In genomic region chrX:150314186-150314585, GRCh38 we compare ENCODE assay signal across 21 cellular contexts. TPM values are rescaled to one million over a fixed set of nuclear protein-coding genes. Genes with fewer than 3 reads are reported as not detected.
DNase-seq lines count a peak whose midpoint lies in the region; TF ChIP-seq lines count a peak whose summit lies in the region.
"Had no signal": no experiment of that assay in that cellular context is flagged by ENCODE, and none has a peak within 500 bp of the region (broad histone marks: within the 10 kb centered on the region; RNA-seq: fewer than 3 reads in every experiment).

No MANE protein-coding gene starts in this region.

- H3K9me3 ChIP-seq in right atrium auricular region (no peaks in the 10 kb centered on the region), left ventricle myocardium inferior (replicated peaks) (no peaks in the 10 kb centered on the region), vagina (no peaks in the 10 kb centered on the region)
- H3K9me3 ChIP-seq in CD8-positive, alpha-beta memory T cell (ENCODE audit: low read length) = no peaks in the 10 kb centered on the region
- H3K9me3 ChIP-seq: A549, Caco-2 had no signal

- peaks cover 0 to 6% of the 10 kb centered on the region in 2 donors for H3K27me3 Mint-ChIP-seq in CD8-positive, alpha-beta memory T cell
- H3K27me3 Mint-ChIP-seq: B cell; CD4-positive, alpha-beta memory T cell had no signal

- no peak overlapping the region for H3K27ac Mint-ChIP-seq in CD8-positive, alpha-beta memory T cell
- H3K27ac Mint-ChIP-seq: B cell; CD14-positive monocyte; CD4-positive, alpha-beta memory T cell; CD4-positive, CD25-positive, alpha-beta regulatory T cell had no signal

- no peak overlapping the region for H3K4me2 ChIP-seq in mesendoderm (ENCODE audit: low read length)
- H3K4me2 ChIP-seq: A549 had no signal

- H3K23ac ChIP-seq in mesendoderm (ENCODE audit: low read length) = no peak overlapping the region

- DNase-seq in right atrium auricular region (ENCODE audit: low spot score) (peak; percentile 38), left ventricle myocardium inferior (no peak), ecto neural progenitor cell (ENCODE audit: low spot score) (peak; percentile 11), mesendoderm (no peak), vagina (ENCODE audit: extremely low spot score in 2 of 2) (peak; percentile 67 to 77), NCI-H1417 (lab: John Stamatoyannopoulos, UW) (no peak)
- no peak for DNase-seq in effector CD8-positive, alpha-beta T cell (lab: John Stamatoyannopoulos, UW)
- DNase-seq in CD8-positive, alpha-beta memory T cell = no peak
- DNase-seq: AML-193; C1 segment of cervical spinal cord; Caco-2; Calu3; CD4-positive, alpha-beta memory T cell; CD4-positive, CD25-positive, alpha-beta regulatory T cell; DMS79 treated with DMSO at 0.1 percent for 48 hours; GDM1 had no signal

- H2BK5ac ChIP-seq in mesendoderm (ENCODE audit: low read length) = peak overlapping the region; percentile 67

- H4K8ac ChIP-seq in mesendoderm (ENCODE audit: low read depth, low read length) = no peak overlapping the region

- H2AK5ac ChIP-seq in mesendoderm (ENCODE audit: low read length) = no peak overlapping the region

- no CpG with 5 or more reads among the region's 3 CpGs for whole genome bisulfite sequencing in mesendoderm (ENCODE audit: extremely low coverage, insufficient coverage, low lambda C conversion rate)

- POLR2A ChIA-PET in CD8-positive, alpha-beta memory T cell (lab: Charles Lee) = no interaction called here

- no peak overlapping the region for H3K4me3 Mint-ChIP-seq in CD8-positive, alpha-beta memory T cell
- H3K4me3 Mint-ChIP-seq: B cell; CD14-positive monocyte; CD4-positive, alpha-beta memory T cell; CD4-positive, CD25-positive, alpha-beta regulatory T cell had no signal

- no peak overlapping the region for H4K5ac ChIP-seq in mesendoderm (ENCODE audit: low read length)

- H3K4me1 ChIP-seq in right atrium auricular region = no peaks in the 10 kb centered on the region
- no peaks in the 10 kb centered on the region for H3K4me1 ChIP-seq in left ventricle myocardium inferior
- H3K4me1 ChIP-seq in mesendoderm (ENCODE audit: control insufficient read depth, low read depth, low read length) = no peaks in the 10 kb centered on the region
- no peaks in the 10 kb centered on the region for H3K4me1 ChIP-seq in vagina
- H3K4me1 ChIP-seq in CD8-positive, alpha-beta memory T cell (ENCODE audit: insufficient read depth, low read length) = no peaks in the 10 kb centered on the region
- H3K4me1 ChIP-seq: A549, Caco-2 had no signal

- peaks cover 2 to 3% (median 2%) of the 10 kb centered on the region in 3 donors for H3K4me1 Mint-ChIP-seq in CD8-positive, alpha-beta memory T cell
- H3K4me1 Mint-ChIP-seq: B cell; CD14-positive monocyte; CD4-positive, alpha-beta memory T cell; CD4-positive, CD25-positive, alpha-beta regulatory T cell had no signal

- TF ChIP-seq POLR2A in vagina (IDR thresholded peaks at IDR 0.05) = no peak

- intact Hi-C loops in left ventricle myocardium inferior (cut with micrococcal nuclease) (no loop called here), vagina (cut with DNase I) (no loop called here)

- no peaks in the 10 kb centered on the region for H3K27me3 ChIP-seq in right atrium auricular region
- no peaks in the 10 kb centered on the region for H3K27me3 ChIP-seq in left ventricle myocardium inferior (ENCODE audit: low read depth)
- H3K27me3 ChIP-seq in mesendoderm (ENCODE audit: insufficient read depth, low read length, poor library complexity) = no peaks in the 10 kb centered on the region
- H3K27me3 ChIP-seq in vagina = no peaks in the 10 kb centered on the region
- no peaks in the 10 kb centered on the region for H3K27me3 ChIP-seq in CD8-positive, alpha-beta memory T cell (ENCODE audit: insufficient read depth, low read length, poor library complexity, severe bottlenecking)

- no peak overlapping the region for H3K9ac ChIP-seq in mesendoderm (ENCODE audit: low read length)

- no peak overlapping the region for H3K56ac ChIP-seq in mesendoderm (ENCODE audit: low read length)

- no peak overlapping the region for H2BK15ac ChIP-seq in mesendoderm (replicated peaks; ENCODE audit: low read depth)

- no peaks in the 10 kb centered on the region for H3K79me1 ChIP-seq in mesendoderm (ENCODE audit: low read length)

- H3K36me3 Mint-ChIP-seq in CD8-positive, alpha-beta memory T cell = no peaks in the 10 kb centered on the region
- H3K36me3 Mint-ChIP-seq: CD14-positive monocyte; CD4-positive, alpha-beta memory T cell; CD4-positive, CD25-positive, alpha-beta regulatory T cell had no signal

- H3K9me3 Mint-ChIP-seq in CD8-positive, alpha-beta memory T cell = no peaks in the 10 kb centered on the region

- H3K79me2 ChIP-seq in mesendoderm (ENCODE audit: control insufficient read depth, insufficient read depth, low read length) = no peaks in the 10 kb centered on the region

- H3K27ac ChIP-seq in right atrium auricular region (no peak overlapping the region), left ventricle myocardium inferior (replicated peaks) (no peak overlapping the region), mesendoderm (ENCODE audit: low read depth, low read length) (no peak overlapping the region), vagina (no peak overlapping the region)
- no peak overlapping the region for H3K27ac ChIP-seq in CD8-positive, alpha-beta memory T cell (ENCODE audit: low read depth, low read length)
- H3K27ac ChIP-seq: 22Rv1, A549 had no signal

- no peak overlapping the region for H3K4ac ChIP-seq in mesendoderm (ENCODE audit: low read depth, low read length)

- H3K36me3 ChIP-seq in right atrium auricular region = no peaks in the 10 kb centered on the region
- H3K36me3 ChIP-seq in left ventricle myocardium inferior = no peaks in the 10 kb centered on the region
- no peaks in the 10 kb centered on the region for H3K36me3 ChIP-seq in mesendoderm (ENCODE audit: control insufficient read depth, insufficient read depth, low read length)
- H3K36me3 ChIP-seq in vagina = no peaks in the 10 kb centered on the region
- H3K36me3 ChIP-seq in CD8-positive, alpha-beta memory T cell (ENCODE audit: insufficient read depth, low read length) = no peaks in the 10 kb centered on the region

- no peak for TF ChIP-seq CTCF in right atrium auricular region (IDR thresholded peaks at IDR 0.05)
- no peak for TF ChIP-seq CTCF in left ventricle myocardium inferior (IDR thresholded peaks at IDR 0.05; ENCODE audit: borderline replicate concordance)
- TF ChIP-seq CTCF in vagina (IDR thresholded peaks at IDR 0.05) = no peak

- CTCF ChIA-PET in CD8-positive, alpha-beta memory T cell (lab: Charles Lee) = no interaction called here

- peak overlapping the region; percentile 52 for H3K18ac ChIP-seq in mesendoderm (ENCODE audit: low read length)

- H3K4me3 ChIP-seq in right atrium auricular region = no peak overlapping the region
- H3K4me3 ChIP-seq in left ventricle myocardium inferior = no peak overlapping the region
- H3K4me3 ChIP-seq in mesendoderm (ENCODE audit: low read length) = no peak overlapping the region
- H3K4me3 ChIP-seq in vagina = no peak overlapping the region
- H3K4me3 ChIP-seq in CD8-positive, alpha-beta memory T cell (ENCODE audit: low read length) = no peak overlapping the region
- H3K4me3 ChIP-seq: A549, GM12878 had no signal

- H2BK120ac ChIP-seq in mesendoderm (ENCODE audit: low read depth, low read length) = no peak overlapping the region

RNA-seq across cellular contexts. Expression of gene MAMLD1, which starts 48.9 kb away (rescaled TPM):
- 1 to 10 TPM in 1 of 2 donors, under 1 TPM in 1; 0.56 to 3.3 TPM for total RNA-seq in right atrium auricular region
- total RNA-seq in left ventricle myocardium inferior = 1.8 TPM
- polyA plus RNA-seq in mesendoderm (2013, experiment 1 of 2) = 0.59 TPM
- polyA plus RNA-seq in mesendoderm (2013, experiment 2 of 2) = 0.62 TPM
- total RNA-seq in vagina = 3.2 TPM
- 1 to 10 TPM; 6.2 to 7.3 TPM for total RNA-seq in CD8-positive, alpha-beta memory T cell
- 1.8 TPM for polyA plus RNA-seq in CD8-positive, alpha-beta memory T cell
- total RNA-seq: Caco-2, GM12878 had no signal
- polyA plus RNA-seq: CD14-positive monocyte had no signal

Comparison
In these comparisons a context has a peak if more than half of its experiments do, and no peak if none do; other contexts are left out.
1. DNase-seq: peak in right atrium auricular region (single experiment), ecto neural progenitor cell (single experiment) and vagina (2 of 2); none in left ventricle myocardium inferior (single experiment), mesendoderm (single experiment), effector CD8-positive, alpha-beta T cell (single experiment), CD8-positive, alpha-beta memory T cell (0 of 5) and NCI-H1417 (0 of 3).